16 cellular contexts compared by ENCODE assay signal in genomic region chr9:117021881-117022280, GRCh38.
"Had no signal": no experiment of that assay in that cellular context is flagged by ENCODE, and none has a peak within 500 bp of the region (broad histone marks: within the 10 kb centered on the region; RNA-seq: fewer than 3 reads in every experiment).

No MANE protein-coding gene starts in this region.

- H3K9me3 Mint-ChIP-seq: activated naive CD8-positive, alpha-beta T cell treated with anti-CD3 and anti-CD28 coated beads, Interleukin-2, amount 10 ng/mL, durations not matched to agents 7 days and 5 days; activated T-helper 1 cell treated with anti-CD3 and anti-CD28 coated beads, Interleukin-12 subunit alpha, Interleukin-12 subunit beta, Interleukin-2, Interleukin-4 antibody, amounts not matched to agents 30 ng/mL and 10 ng/mL and 1 ng/mL, durations not matched to agents 14 hours and 24 hours and 36 hours had no signal

- ATAC-seq: effector memory CD8-positive, alpha-beta T cell; gastroesophageal sphincter; naive thymus-derived CD8-positive, alpha-beta T cell; stimulated activated memory B cell treated with anti-CD40 and anti-IgM and Interleukin-4, amounts not matched to agents 10 μg/mL and 1 μg/mL and 100 μg/mL, for 72 hours had no signal

- H3K4me3 ChIP-seq: gastroesophageal sphincter, left ventricle myocardium inferior, thyroid gland had no signal

- H3K27me3 Mint-ChIP-seq: activated naive CD8-positive, alpha-beta T cell treated with anti-CD3 and anti-CD28 coated beads, Interleukin-2, amount 10 ng/mL, durations not matched to agents 7 days and 5 days; effector memory CD8-positive, alpha-beta T cell; memory B cell; stimulated activated memory B cell treated with anti-CD40 and anti-IgM and Interleukin-4, amounts not matched to agents 10 μg/mL and 1 μg/mL and 100 μg/mL, for 72 hours had no signal

- H3K9me3 ChIP-seq: gastroesophageal sphincter, left ventricle myocardium inferior, neutrophil, thyroid gland had no signal

- FAIRE-seq: keratinocyte, urothelium cell line had no signal

- H3K4me3 Mint-ChIP-seq: activated naive CD8-positive, alpha-beta T cell treated with anti-CD3 and anti-CD28 coated beads, Interleukin-2, amount 10 ng/mL, durations not matched to agents 7 days and 5 days; activated T-helper 1 cell treated with anti-CD3 and anti-CD28 coated beads, Interleukin-12 subunit alpha, Interleukin-12 subunit beta, Interleukin-2, Interleukin-4 antibody, amounts not matched to agents 30 ng/mL and 10 ng/mL and 1 ng/mL, durations not matched to agents 14 hours and 24 hours and 36 hours; effector memory CD8-positive, alpha-beta T cell; memory B cell; naive thymus-derived CD8-positive, alpha-beta T cell; stimulated activated memory B cell treated with anti-CD40 and anti-IgM and Interleukin-4, amounts not matched to agents 10 μg/mL and 1 μg/mL and 100 μg/mL, for 72 hours had no signal

- H3K27ac ChIP-seq: gastroesophageal sphincter, left ventricle myocardium inferior, neutrophil, thyroid gland had no signal

- H3K27me3 ChIP-seq: gastroesophageal sphincter, neutrophil, thyroid gland had no signal

- H3K27ac Mint-ChIP-seq: activated naive CD8-positive, alpha-beta T cell treated with anti-CD3 and anti-CD28 coated beads, Interleukin-2, amount 10 ng/mL, durations not matched to agents 7 days and 5 days; activated T-helper 1 cell treated with anti-CD3 and anti-CD28 coated beads, Interleukin-12 subunit alpha, Interleukin-12 subunit beta, Interleukin-2, Interleukin-4 antibody, amounts not matched to agents 30 ng/mL and 10 ng/mL and 1 ng/mL, durations not matched to agents 14 hours and 24 hours and 36 hours; effector memory CD8-positive, alpha-beta T cell; memory B cell; naive thymus-derived CD8-positive, alpha-beta T cell; stimulated activated memory B cell treated with anti-CD40 and anti-IgM and Interleukin-4, amounts not matched to agents 10 μg/mL and 1 μg/mL and 100 μg/mL, for 72 hours had no signal

- H3K4me1 Mint-ChIP-seq: activated naive CD8-positive, alpha-beta T cell treated with anti-CD3 and anti-CD28 coated beads, Interleukin-2, amount 10 ng/mL, durations not matched to agents 7 days and 5 days; memory B cell; naive thymus-derived CD8-positive, alpha-beta T cell; stimulated activated memory B cell treated with anti-CD40 and anti-IgM and Interleukin-4, amounts not matched to agents 10 μg/mL and 1 μg/mL and 100 μg/mL, for 72 hours had no signal

- H3K36me3 ChIP-seq: gastroesophageal sphincter, left ventricle myocardium inferior, neutrophil, thyroid gland had no signal

- H3K36me3 Mint-ChIP-seq: activated naive CD8-positive, alpha-beta T cell treated with anti-CD3 and anti-CD28 coated beads, Interleukin-2, amount 10 ng/mL, durations not matched to agents 7 days and 5 days; memory B cell; stimulated activated memory B cell treated with anti-CD40 and anti-IgM and Interleukin-4, amounts not matched to agents 10 μg/mL and 1 μg/mL and 100 μg/mL, for 72 hours had no signal

- DNase-seq: activated CD4-positive, CD25-positive, alpha-beta regulatory T cell treated with anti-CD3 and anti-CD28 coated beads, Interleukin-2, amount 50 U/mL, for 72 hours; activated naive CD4-positive, alpha-beta T cell; activated naive CD8-positive, alpha-beta T cell treated with anti-CD3 and anti-CD28 coated beads, Interleukin-2, amount 10 ng/mL, durations not matched to agents 7 days and 5 days; anterior cingulate cortex; dermis blood vessel endothelial cell; effector memory CD8-positive, alpha-beta T cell; left ventricle myocardium inferior; naive thymus-derived CD8-positive, alpha-beta T cell; thyroid gland had no signal

- H3K4me1 ChIP-seq: gastroesophageal sphincter, left ventricle myocardium inferior, thyroid gland had no signal
